ENCODE assay signal across 1 cellular context in the genomic region with DNA sequence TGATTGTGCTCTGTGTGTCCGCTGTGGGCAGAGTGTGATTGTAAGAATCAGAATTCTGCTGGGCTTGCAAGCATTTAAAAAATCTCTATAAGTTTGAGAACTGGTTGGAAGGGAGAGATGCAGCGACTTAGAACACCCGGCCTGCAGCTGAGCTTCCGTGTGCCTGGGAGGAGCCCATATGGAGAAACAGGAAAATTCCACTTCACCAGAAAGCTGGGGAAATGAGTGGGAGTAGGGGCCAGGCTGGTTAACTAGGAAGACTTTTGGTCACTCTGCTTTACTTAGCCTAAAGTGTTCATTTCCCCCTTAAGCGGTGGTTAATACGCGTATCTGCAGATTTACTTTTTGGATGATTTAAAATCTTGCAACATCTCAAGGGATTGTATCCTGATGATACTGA.
TF ChIP-seq lines count a peak whose summit lies in the region.

No MANE protein-coding gene starts in this region.

TF ChIP-seq in HCT116, 20 proteins besides CTCF, POLR2A, EP300 and RAD21:
- TF ChIP-seq REST (IDR thresholded peaks at IDR 0.05; ENCODE audit: low read depth) (no peak), EZH2 (IDR thresholded peaks at IDR 0.05) (no peak), SP1 (IDR thresholded peaks at IDR 0.05; ENCODE audit: low read depth) (no peak), POLR2AphosphoS5 (IDR thresholded peaks at IDR 0.05; ENCODE audit: low read depth, low read length) (no peak), EGR1 (IDR thresholded peaks at IDR 0.05; ENCODE audit: low read depth) (no peak), ZFX (IDR thresholded peaks at IDR 0.05) (no peak), TCF7L2 (IDR thresholded peaks at IDR 0.05; ENCODE audit: borderline replicate concordance, extremely low read depth, insufficient read depth, insufficient read length) (no peak), CEBPB (IDR thresholded peaks at IDR 0.05; ENCODE audit: low read depth) (no peak), YY1 (IDR thresholded peaks at IDR 0.05; ENCODE audit: extremely low read depth, insufficient replicate concordance, low read depth, low read length) (no peak), ZNF274 (IDR thresholded peaks at IDR 0.05; ENCODE audit: low read depth, low read length) (no peak), SIN3A (IDR thresholded peaks at IDR 0.05; ENCODE audit: low read depth) (no peak), MAX (IDR thresholded peaks at IDR 0.05) (no peak)
- TF ChIP-seq, protein P1, sequence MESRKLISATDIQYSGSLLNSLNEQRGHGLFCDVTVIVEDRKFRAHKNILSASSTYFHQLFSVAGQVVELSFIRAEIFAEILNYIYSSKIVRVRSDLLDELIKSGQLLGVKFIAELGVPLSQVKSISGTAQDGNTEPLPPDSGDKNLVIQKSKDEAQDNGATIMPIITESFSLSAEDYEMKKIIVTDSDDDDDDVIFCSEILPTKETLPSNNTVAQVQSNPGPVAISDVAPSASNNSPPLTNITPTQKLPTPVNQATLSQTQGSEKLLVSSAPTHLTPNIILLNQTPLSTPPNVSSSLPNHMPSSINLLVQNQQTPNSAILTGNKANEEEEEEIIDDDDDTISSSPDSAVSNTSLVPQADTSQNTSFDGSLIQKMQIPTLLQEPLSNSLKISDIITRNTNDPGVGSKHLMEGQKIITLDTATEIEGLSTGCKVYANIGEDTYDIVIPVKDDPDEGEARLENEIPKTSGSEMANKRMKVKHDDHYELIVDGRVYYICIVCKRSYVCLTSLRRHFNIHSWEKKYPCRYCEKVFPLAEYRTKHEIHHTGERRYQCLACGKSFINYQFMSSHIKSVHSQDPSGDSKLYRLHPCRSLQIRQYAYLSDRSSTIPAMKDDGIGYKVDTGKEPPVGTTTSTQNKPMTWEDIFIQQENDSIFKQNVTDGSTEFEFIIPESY (IDR thresholded peaks at IDR 0.05; ENCODE audit: extremely low read depth, insufficient replicate concordance, low read length): no peak
- TF ChIP-seq, protein P2, sequence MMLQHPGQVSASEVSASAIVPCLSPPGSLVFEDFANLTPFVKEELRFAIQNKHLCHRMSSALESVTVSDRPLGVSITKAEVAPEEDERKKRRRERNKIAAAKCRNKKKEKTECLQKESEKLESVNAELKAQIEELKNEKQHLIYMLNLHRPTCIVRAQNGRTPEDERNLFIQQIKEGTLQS (IDR thresholded peaks at IDR 0.05): no peak
